ENCODE assay signal across 9 cellular contexts in the genomic region with DNA sequence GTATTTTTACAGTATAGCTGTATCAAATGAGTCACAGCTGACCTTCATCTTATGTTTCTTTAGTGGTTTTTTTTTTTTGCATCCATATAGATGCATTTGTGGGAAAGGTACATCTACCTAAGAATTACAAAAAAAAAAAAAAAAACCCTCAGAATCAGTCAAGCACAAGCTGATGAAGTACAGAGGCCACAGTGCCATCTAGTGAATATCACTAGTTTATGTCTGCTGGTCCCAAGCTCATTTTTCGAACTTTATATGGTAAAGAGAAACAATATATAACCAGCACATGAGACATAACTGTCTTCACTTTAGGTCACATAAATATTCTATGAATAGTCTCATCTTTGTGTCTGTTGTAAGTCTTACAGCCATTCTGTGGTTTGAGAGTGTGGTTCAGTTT.
DNase-seq lines count a peak whose midpoint lies in the region; ATAC-seq and TF ChIP-seq lines count a peak whose summit lies in the region.
"Had no signal": no experiment of that assay in that cellular context is flagged by ENCODE, and none has a peak within 500 bp of the region (broad histone marks: within the 10 kb centered on the region; RNA-seq: fewer than 3 reads in every experiment).

No MANE protein-coding gene starts in this region.

- H3K9ac ChIP-seq in GM23248: no peak overlapping the region

- H3K4me1 ChIP-seq in GM23248 (ENCODE audit: insufficient read depth) (no peaks in the 10 kb centered on the region), hepatocyte (ENCODE audit: insufficient read depth) (no peaks in the 10 kb centered on the region)

- 0 to 6% methylated on average over 1 of the region's 1 CpG for WGBS in GM23248 (ENCODE audit: low coverage in 1 of 2, low lambda C conversion rate in 2 of 2, missing lambda C conversion rate in 2 of 2), 2 experiments
- 53% methylated on average over 1 of the region's 1 CpG for WGBS in hepatocyte (ENCODE audit: low lambda C conversion rate, missing lambda C conversion rate)

- in situ Hi-C loops in GM23248 (cut with MboI): loop anchor here (25.0 kb wide), 1 partner anchor 202 kb away; no protein-coding TSS in a partner anchor

- H3K4me3 ChIP-seq in GM23248 (no peak overlapping the region), hepatocyte (no peak overlapping the region)
- H3K4me3 ChIP-seq: SK-N-MC had no signal

- H2AFZ ChIP-seq in GM23248: no peak overlapping the region
- no peak overlapping the region for H2AFZ ChIP-seq in hepatocyte

- H3K9me2 ChIP-seq in GM23248 (ENCODE audit: insufficient read depth): no peaks in the 10 kb centered on the region
- no peaks in the 10 kb centered on the region for H3K9me2 ChIP-seq in hepatocyte (replicated peaks; ENCODE audit: insufficient read depth)

- DNase-seq in COLO829 (ENCODE audit: low spot score) (peak; percentile 4), GM23248 (peak; percentile 60), RKO (ENCODE audit: low spot score) (peak; percentile 63), hepatocyte (ENCODE audit: low spot score) (peak; percentile 35)
- DNase-seq in stimulated activated CD4-positive, alpha-beta T cell treated with anti-CD3 and anti-CD28 coated beads, Interleukin-4, amount 100 ng/mL, for 4 hours: no peak

- H3K4me2 ChIP-seq in GM23248 (ENCODE audit: unreplicated experiment) (no peak overlapping the region), hepatocyte (no peak overlapping the region)

- peak; percentile 48 for TF ChIP-seq CTCF in hepatocyte (IDR thresholded peaks at IDR 0.05; ENCODE audit: poor library complexity)

- no peak for TF ChIP-seq POLR2A in GM18505 (IDR thresholded peaks at IDR 0.05; ENCODE audit: borderline replicate concordance, extremely low read depth, insufficient read depth, insufficient read length)

- H3K36me3 ChIP-seq in GM23248 (ENCODE audit: low read depth) (no peaks in the 10 kb centered on the region), hepatocyte (replicated peaks; ENCODE audit: insufficient read depth, low read depth) (no peaks in the 10 kb centered on the region)

- H4K20me1 ChIP-seq in GM23248 (ENCODE audit: insufficient read depth) (no peaks in the 10 kb centered on the region), hepatocyte (ENCODE audit: insufficient read depth, poor library complexity, severe bottlenecking) (no peaks in the 10 kb centered on the region)

- H3F3A ChIP-seq in GM23248 (ENCODE audit: insufficient read depth): no peaks in the 10 kb centered on the region

- H3K27me3 ChIP-seq in GM23248 (replicated peaks; ENCODE audit: insufficient read depth) (no peaks in the 10 kb centered on the region), hepatocyte (peaks cover 3% of the 10 kb centered on the region)

- H3K9me3 ChIP-seq in GM23248 (ENCODE audit: low read depth) (no peaks in the 10 kb centered on the region), hepatocyte (ENCODE audit: low read depth) (no peaks in the 10 kb centered on the region)

- no peak overlapping the region for H3K27ac ChIP-seq in GM23248
- H3K27ac ChIP-seq in hepatocyte: no peak overlapping the region
- H3K27ac ChIP-seq: SK-N-MC had no signal

- H3K79me2 ChIP-seq in GM23248 (ENCODE audit: insufficient read depth) (no peaks in the 10 kb centered on the region), hepatocyte (no peaks in the 10 kb centered on the region)

- ATAC-seq in GM19397 (IDR thresholded peaks at IDR 0.05; ENCODE audit: unreplicated experiment) (no peak), GM18505 (IDR thresholded peaks at IDR 0.05; ENCODE audit: unreplicated experiment) (no peak), HG03175 (IDR thresholded peaks at IDR 0.05; ENCODE audit: unreplicated experiment) (no peak)

Comparison
In these comparisons a context has a peak if more than half of its experiments do, and no peak if none do; other contexts are left out.
1. DNase-seq: peak in COLO829 (single experiment), GM23248 (single experiment), RKO (single experiment) and hepatocyte (single experiment); none in stimulated activated CD4-positive, alpha-beta T cell treated with anti-CD3 and anti-CD28 coated beads, Interleukin-4, amount 100 ng/mL, for 4 hours (0 of 2).